ENCODE assay signal across 24 cellular contexts in genomic region chr13:76975863-76976262, GRCh38. TPM values are rescaled to one million over a fixed set of nuclear protein-coding genes. Genes with fewer than 3 reads are reported as not detected.
"Had no signal": no experiment of that assay in that cellular context is flagged by ENCODE, and none has a peak within 500 bp of the region (broad histone marks: within the 10 kb centered on the region; RNA-seq: fewer than 3 reads in every experiment).

No MANE protein-coding gene starts in this region.

- H3K4me3 Mint-ChIP-seq: activated CD8-positive, alpha-beta T cell treated with anti-CD3 and anti-CD28 coated beads for 36 hours; T-helper 1 cell treated with Interleukin-12 subunit alpha and Interleukin-12 subunit beta and Interleukin-4 antibody, amounts not matched to agents 30 μg/mL and 1 μg/mL, for 36 hours had no signal

- H3K9me3 Mint-ChIP-seq: activated CD8-positive, alpha-beta T cell treated with anti-CD3 and anti-CD28 coated beads for 36 hours; activated naive CD8-positive, alpha-beta T cell treated with anti-CD3 and anti-CD28 coated beads, Interleukin-2, amount 10 ng/mL, durations not matched to agents 7 days and 5 days; T-helper 1 cell treated with Interleukin-12 subunit alpha and Interleukin-12 subunit beta and Interleukin-4 antibody, amounts not matched to agents 30 μg/mL and 1 μg/mL, for 36 hours had no signal

- DNase-seq: activated CD4-positive, alpha-beta T cell treated with anti-CD3 and anti-CD28 coated beads for 4 hours; activated CD8-positive, alpha-beta memory T cell treated with anti-CD3 and anti-CD28 coated beads, Interleukin-2, amount 50 U/mL, for 48 hours; activated CD8-positive, alpha-beta T cell treated with anti-CD3 and anti-CD28 coated beads for 36 hours; activated naive CD4-positive, alpha-beta T cell treated with anti-CD3 and anti-CD28 coated beads, Interleukin-2, amount 50 U/mL, for 16 hours; activated naive CD8-positive, alpha-beta T cell treated with anti-CD3 and anti-CD28 coated beads, Interleukin-2, amount 10 ng/mL, durations not matched to agents 7 days and 5 days; activated T-cell treated with anti-CD3 and anti-CD28 coated beads, Interleukin-2, amount 50 U/mL, for 1 hour; adrenal gland; anterior cingulate cortex; KG1; NCI-H1092 treated with DMSO at 0.1 percent for 48 hours; NCI-H1417 treated with DMSO at 0.1 percent for 48 hours; NCI-H1694; NCI-H2029; NCI-H2107; NCI-H510A treated with DMSO at 0.1 percent for 48 hours; NK-92 treated with Interleukin-12 subunit alpha and Interleukin-12 subunit beta, amount 100 ng/mL, for 24 hours; OCI-M1; Peyer's patch; SHP77 had no signal

- H3K4me3 ChIP-seq: adrenal gland, Peyer's patch had no signal

- H3K27ac ChIP-seq: adrenal gland, Peyer's patch had no signal

- H3K27ac Mint-ChIP-seq: activated CD8-positive, alpha-beta T cell treated with anti-CD3 and anti-CD28 coated beads for 36 hours; activated naive CD8-positive, alpha-beta T cell treated with anti-CD3 and anti-CD28 coated beads, Interleukin-2, amount 10 ng/mL, durations not matched to agents 7 days and 5 days; T-helper 1 cell treated with Interleukin-12 subunit alpha and Interleukin-12 subunit beta and Interleukin-4 antibody, amounts not matched to agents 30 μg/mL and 1 μg/mL, for 36 hours had no signal

- H3K27me3 ChIP-seq: adrenal gland, Peyer's patch had no signal

- H3K36me3 Mint-ChIP-seq: activated naive CD8-positive, alpha-beta T cell treated with anti-CD3 and anti-CD28 coated beads, Interleukin-2, amount 10 ng/mL, durations not matched to agents 7 days and 5 days had no signal

- ATAC-seq: activated CD4-positive, CD25-positive, alpha-beta regulatory T cell treated with anti-CD3 and anti-CD28 coated beads, Interleukin-2, amount 50 U/mL, for 24 hours; activated CD8-positive, alpha-beta T cell treated with anti-CD3 and anti-CD28 coated beads for 36 hours had no signal

- H3K9me3 ChIP-seq: adrenal gland, Peyer's patch had no signal

- H3K36me3 ChIP-seq: adrenal gland, Peyer's patch had no signal

RNA-seq across cellular contexts. Expression of gene ACOD1, which starts 27.6 kb away (rescaled TPM):
- total RNA-seq: activated CD8-positive, alpha-beta T cell treated with anti-CD3 and anti-CD28 coated beads for 36 hours; activated naive CD8-positive, alpha-beta T cell treated with anti-CD3 and anti-CD28 coated beads, Interleukin-2, amount 10 ng/mL, durations not matched to agents 7 days and 5 days; adrenal gland; LHCN-M2; M059J; Peyer's patch; SK-MEL-5 had no signal
- polyA plus RNA-seq: adrenal gland had no signal
